Comparison of ENCODE assay signal across 8 cellular contexts in the genomic region with DNA sequence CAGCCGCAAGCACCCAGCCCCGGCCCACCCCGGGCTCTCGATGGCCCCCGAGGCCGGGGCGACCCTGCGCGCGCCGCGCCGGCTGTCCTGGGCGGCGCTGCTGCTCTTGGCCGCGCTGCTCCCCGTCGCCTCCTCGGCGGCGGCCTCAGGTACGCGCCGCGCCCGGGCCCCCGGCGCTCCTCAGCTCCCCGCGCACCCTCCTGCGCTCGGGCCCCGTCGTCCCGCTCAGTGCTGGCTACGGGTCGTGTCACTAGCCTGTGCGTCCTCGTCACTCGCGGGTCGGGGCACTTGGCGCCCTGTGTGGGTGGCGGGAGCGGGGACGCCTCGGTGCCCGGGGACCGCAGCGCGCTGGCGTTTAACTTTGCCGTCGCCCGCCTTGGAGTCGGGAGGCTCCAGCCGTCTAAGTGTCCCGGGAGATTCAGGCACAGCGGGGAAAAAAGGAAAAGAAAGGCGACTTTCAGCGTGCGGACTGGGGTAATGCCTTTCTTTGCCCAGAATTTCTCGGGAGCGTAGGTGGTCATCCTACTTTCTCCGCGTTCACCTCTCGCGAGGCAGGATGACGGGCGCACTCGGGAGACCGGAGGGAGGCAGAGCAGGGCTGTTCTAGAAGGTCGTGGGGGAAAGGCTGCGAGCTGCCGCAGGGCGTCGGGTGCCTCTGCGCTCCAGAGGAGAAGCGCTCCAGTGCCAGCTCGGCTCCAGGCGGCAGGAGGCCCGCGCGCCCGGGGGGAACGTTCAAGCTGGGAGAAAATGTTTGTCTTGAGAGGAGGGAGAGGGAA. TPM values are rescaled to one million over a fixed set of nuclear protein-coding genes. Genes with fewer than 3 reads are reported as not detected.
DNase-seq lines count a peak whose midpoint lies in the region; ATAC-seq and TF ChIP-seq lines count a peak whose summit lies in the region.

No MANE protein-coding gene starts in this region.

- H3K4me1 Mint-ChIP-seq in CD4-positive, alpha-beta T cell (ENCODE audit: low read depth), result peaks cover 25% of the 10 kb centered on the region
- H3K4me1 Mint-ChIP-seq in GM23338, result peaks cover 12% of the 10 kb centered on the region; the same call in 2 of the 3 replicates
- H3K4me1 Mint-ChIP-seq in T-helper 2 cell treated with Interferon-gamma antibody and Interleukin-4, amounts not matched to agents 5 μg/mL and 100 μg/mL, for 36 hours (ENCODE audit: low read depth), result peaks cover 11% of the 10 kb centered on the region
- peaks cover 9% of the 10 kb centered on the region for H3K4me1 Mint-ChIP-seq in neural crest cell

- no peak for DNase-seq in CD4-positive, alpha-beta T cell
- DNase-seq in GM23338 (ENCODE audit: low spot score) (peak; percentile 86), neural crest cell (ENCODE audit: low read depth, low spot score) (peak; percentile 20), NCI-H1048 (lab: John Stamatoyannopoulos, UW) (no peak), hippocampal formation (lab: John Stamatoyannopoulos, UW) (no peak)
- no peak for DNase-seq in T-helper 2 cell treated with Interferon-gamma antibody and Interleukin-4, amounts not matched to agents 5 μg/mL and 100 μg/mL, for 36 hours (ENCODE audit: low spot score)

- 1 to 4% methylated on average over 78 to 87 of the region's 87 CpGs for WGBS in esophagus, 2 donors

- H3K4me3 ChIP-seq in GM23338, result peak overlapping the region; percentile 80
- H3K4me3 ChIP-seq in esophagus (ENCODE audit: low read depth in 1 of 2, low read length in 2 of 2), result peak overlapping the region; percentile 29 to 32

- no peaks in the 10 kb centered on the region for H3K79me2 ChIP-seq in GM23338 (replicated peaks; ENCODE audit: insufficient read depth)

- H3K27ac Mint-ChIP-seq in CD4-positive, alpha-beta T cell, result no peak overlapping the region
- no peak overlapping the region for H3K27ac Mint-ChIP-seq in GM23338
- no peak overlapping the region for H3K27ac Mint-ChIP-seq in T-helper 2 cell treated with Interferon-gamma antibody and Interleukin-4, amounts not matched to agents 5 μg/mL and 100 μg/mL, for 36 hours
- no peak overlapping the region for H3K27ac Mint-ChIP-seq in neural crest cell (ENCODE audit: unreplicated experiment)

- H3K4me1 ChIP-seq in GM23338 (ENCODE audit: insufficient read depth) (peaks cover 12% of the 10 kb centered on the region; the same call in 1 of the 2 replicates), esophagus (ENCODE audit: control insufficient read depth in 2 of 2, insufficient read depth in 2 of 2, low read length in 1 of 2) (peaks cover 4 to 7% of the 10 kb centered on the region in 2 donors)

- H3K27ac ChIP-seq in CD4-positive, alpha-beta T cell (ENCODE audit: low read depth, low read length), result no peak overlapping the region
- H3K27ac ChIP-seq in GM23338 (ENCODE audit: low read depth), result no peak overlapping the region
- H3K27ac ChIP-seq in esophagus (ENCODE audit: low read depth in 2 of 2, low read length in 1 of 2), result no peak overlapping the region

- intact Hi-C loops in CD4-positive, alpha-beta T cell (cut with DNase I, micrococcal nuclease), result loop anchor here in 1 of 2 experiments (5.0 to 10.0 kb wide), 2 partner anchors 1288 to 1365 kb away; no protein-coding TSS in a partner anchor

- H3K9me3 Mint-ChIP-seq in CD4-positive, alpha-beta T cell, result no peaks in the 10 kb centered on the region
- H3K9me3 Mint-ChIP-seq in GM23338, result no peaks in the 10 kb centered on the region; the same call in 2 of the 3 replicates
- no peaks in the 10 kb centered on the region for H3K9me3 Mint-ChIP-seq in T-helper 2 cell treated with Interferon-gamma antibody and Interleukin-4, amounts not matched to agents 5 μg/mL and 100 μg/mL, for 36 hours
- no peaks in the 10 kb centered on the region for H3K9me3 Mint-ChIP-seq in neural crest cell

- H3K9me3 ChIP-seq in CD4-positive, alpha-beta T cell (ENCODE audit: control insufficient read depth, low read length), result no peaks in the 10 kb centered on the region
- no peaks in the 10 kb centered on the region for H3K9me3 ChIP-seq in esophagus (ENCODE audit: control insufficient read depth in 2 of 2, insufficient read depth in 1 of 2, low read depth in 1 of 2, low read length in 1 of 2)

- peak overlapping the region; percentile 91 for H3K4me2 ChIP-seq in GM23338

- peaks cover 5% of the 10 kb centered on the region; the same call in 1 of the 2 replicates for H4K20me1 ChIP-seq in GM23338 (replicated peaks; ENCODE audit: insufficient read depth)

- no peaks in the 10 kb centered on the region for H3K9me2 ChIP-seq in GM23338 (ENCODE audit: insufficient read depth)

- H3K36me3 Mint-ChIP-seq in CD4-positive, alpha-beta T cell (ENCODE audit: low read depth), result no peaks in the 10 kb centered on the region
- H3K36me3 Mint-ChIP-seq in GM23338 (ENCODE audit: low read depth), result no peaks in the 10 kb centered on the region; the same call in 2 of the 3 replicates
- H3K36me3 Mint-ChIP-seq in T-helper 2 cell treated with Interferon-gamma antibody and Interleukin-4, amounts not matched to agents 5 μg/mL and 100 μg/mL, for 36 hours (ENCODE audit: low read depth), result no peaks in the 10 kb centered on the region
- H3K36me3 Mint-ChIP-seq in neural crest cell (ENCODE audit: low read depth), result no peaks in the 10 kb centered on the region

- CTCF ChIA-PET in CD4-positive, alpha-beta T cell (lab: Charles Lee), result no interaction called here

- no peak for TF ChIP-seq CTCF in CD4-positive, alpha-beta T cell (IDR thresholded peaks at IDR 0.05)
- TF ChIP-seq CTCF in GM23338 (conservative IDR thresholded peaks at IDR 0.05; ENCODE audit: low read depth in 2 of 2) (peak in 1 of 2 experiments; percentile 17; a peak in 1 of 4 replicates), neural crest cell (conservative IDR thresholded peaks at IDR 0.05) (no peak)

- H3K27me3 Mint-ChIP-seq in CD4-positive, alpha-beta T cell, result peaks cover 92% of the 10 kb centered on the region
- H3K27me3 Mint-ChIP-seq in GM23338 (ENCODE audit: insufficient read depth, low read depth, poor library complexity), result peaks cover 50% of the 10 kb centered on the region
- H3K27me3 Mint-ChIP-seq in T-helper 2 cell treated with Interferon-gamma antibody and Interleukin-4, amounts not matched to agents 5 μg/mL and 100 μg/mL, for 36 hours (ENCODE audit: low read depth), result peaks cover 85% of the 10 kb centered on the region
- H3K27me3 Mint-ChIP-seq in neural crest cell (ENCODE audit: low read depth), result peaks cover 93% of the 10 kb centered on the region

- H3K4me3 Mint-ChIP-seq in CD4-positive, alpha-beta T cell, result peak overlapping the region; percentile 59
- peak overlapping the region; percentile 78 for H3K4me3 Mint-ChIP-seq in GM23338
- H3K4me3 Mint-ChIP-seq in T-helper 2 cell treated with Interferon-gamma antibody and Interleukin-4, amounts not matched to agents 5 μg/mL and 100 μg/mL, for 36 hours, result peak overlapping the region; percentile 55
- H3K4me3 Mint-ChIP-seq in neural crest cell, result peak overlapping the region; percentile 14

- peaks cover 6% of the 10 kb centered on the region for H3F3A ChIP-seq in GM23338 (replicated peaks; ENCODE audit: low read depth)

- POLR2A ChIA-PET in CD4-positive, alpha-beta T cell (lab: Charles Lee), result no interaction called here

- peak; percentile 30 for ATAC-seq in CD4-positive, alpha-beta T cell (ENCODE audit: poor library complexity)
- ATAC-seq in GM23338, result peak; percentile 65
- ATAC-seq in GM18517 (IDR thresholded peaks at IDR 0.05; ENCODE audit: unreplicated experiment), result no peak

- H3K27me3 ChIP-seq in CD4-positive, alpha-beta T cell (ENCODE audit: control insufficient read depth, insufficient read depth, low read length), result peaks cover 76% of the 10 kb centered on the region
- H3K27me3 ChIP-seq in GM23338 (ENCODE audit: insufficient read depth), result peaks cover 86% of the 10 kb centered on the region
- H3K27me3 ChIP-seq in esophagus (ENCODE audit: control insufficient read depth in 1 of 2, insufficient read depth in 2 of 2, low read length in 2 of 2), result peaks cover 0 to 7% of the 10 kb centered on the region in 2 donors

- peak overlapping the region; percentile 97 for H2AFZ ChIP-seq in GM23338

- H3K36me3 ChIP-seq in GM23338 (ENCODE audit: insufficient read depth) (no peaks in the 10 kb centered on the region), esophagus (ENCODE audit: control insufficient read depth in 2 of 2, insufficient read depth in 2 of 2, low read length in 1 of 2) (no peaks in the 10 kb centered on the region)

TF ChIP-seq in GM23338, 12 proteins besides CTCF, POLR2A, EP300 and RAD21:
- TF ChIP-seq EZH2 (IDR thresholded peaks at IDR 0.05; ENCODE audit: low read depth, unreplicated experiment) (peak; percentile 66), NANOG (IDR thresholded peaks at IDR 0.05; ENCODE audit: borderline replicate concordance) (no peak)

RNA-seq across cellular contexts. Expression of a gene that starts 0.5 kb away (rescaled TPM):
- not detected for total RNA-seq in CD4-positive, alpha-beta T cell
- total RNA-seq in GM23338 (2014; rRNA removed; shearing (Covaris generic)), result 0.12 and 0.38 TPM in 2 replicates
- polyA plus RNA-seq in GM23338 (2016; fragmentation: Nextera tagmentation; extraction: Ambion mirVana), result 0.17 and 0.57 TPM in 2 replicates
- under 1 TPM; 0.01 to 0.02 TPM for polyA plus RNA-seq in esophagus
- total RNA-seq in neural crest cell, result 0.05 and 0.09 TPM in 2 replicates

Comparison
In these comparisons a context has a peak if more than half of its experiments do, and no peak if none do; other contexts are left out.
1. DNase-seq: peak in GM23338 (single experiment) and neural crest cell (single experiment); none in CD4-positive, alpha-beta T cell (0 of 10), T-helper 2 cell treated with Interferon-gamma antibody and Interleukin-4, amounts not matched to agents 5 μg/mL and 100 μg/mL, for 36 hours (single experiment), NCI-H1048 (single experiment) and hippocampal formation (0 of 2).
2. H3K4me3 Mint-ChIP-seq: peak in every context shown above with its lines; median percentile 78 in GM23338; 59 in CD4-positive, alpha-beta T cell; 55 in T-helper 2 cell treated with Interferon-gamma antibody and Interleukin-4, amounts not matched to agents 5 μg/mL and 100 μg/mL, for 36 hours; 14 in neural crest cell.